7 cellular contexts compared by ENCODE assay signal in genomic region chr5:43007246-43007910, GRCh38. TPM values are rescaled to one million over a fixed set of nuclear protein-coding genes. Genes with fewer than 3 reads are reported as not detected.
DNase-seq lines count a peak whose midpoint lies in the region; ATAC-seq and TF ChIP-seq lines count a peak whose summit lies in the region.

No MANE protein-coding gene starts in this region.

- no peaks in the 10 kb centered on the region for H3K27me3 Mint-ChIP-seq in chondrocyte (ENCODE audit: low read depth)

- TF ChIP-seq CTCF in chondrocyte (IDR thresholded peaks at IDR 0.05) = no peak

- intact Hi-C loops in left colon (cut with DNase I, micrococcal nuclease) = no loop called here

- H3K9me3 Mint-ChIP-seq in chondrocyte (ENCODE audit: low read depth) = no peaks in the 10 kb centered on the region

- H3K4me1 Mint-ChIP-seq in chondrocyte (ENCODE audit: low read depth) = peaks cover 24% of the 10 kb centered on the region

- ATAC-seq in GM18520 (IDR thresholded peaks at IDR 0.05; ENCODE audit: unreplicated experiment) (peak; percentile 15), HG03196 (IDR thresholded peaks at IDR 0.05; ENCODE audit: unreplicated experiment) (peak; percentile 32), left colon (peak; percentile 71)
- ATAC-seq in activated CD4-positive, CD25-positive, alpha-beta regulatory T cell treated with anti-CD3 and anti-CD28 coated beads, Interleukin-2, amount 50 U/mL, for 24 hours = peak; percentile 13 to 15

- H3K4me3 Mint-ChIP-seq in chondrocyte (ENCODE audit: unreplicated experiment) = peak overlapping the region; percentile 79

- H3K27ac Mint-ChIP-seq in chondrocyte (ENCODE audit: unreplicated experiment) = peak overlapping the region; percentile 96

- no peaks in the 10 kb centered on the region for H3K36me3 Mint-ChIP-seq in chondrocyte (ENCODE audit: low read depth)

- peak; percentile 85 to 86 for DNase-seq in NCI-H446 (lab: John Stamatoyannopoulos, UW)
- no peak for DNase-seq in chondrocyte (ENCODE audit: low spot score)
- peak; percentile 85 to 86 for DNase-seq in left colon
- DNase-seq in stimulated activated CD4-positive, alpha-beta T cell treated with anti-CD3 and anti-CD28 coated beads, Interleukin-15, amount 100 ng/mL, for 48 hours (ENCODE audit: low read depth in 2 of 2) = peak; percentile 47 to 62

RNA-seq across cellular contexts. Expression of gene ANXA2R, which starts 32.7 kb away (rescaled TPM):
- 1.2 to 3.5 TPM (median 1.7 TPM) in 3 replicates for total RNA-seq in chondrocyte
- 1 to 10 TPM; 1.0 to 1.3 TPM for total RNA-seq in left colon

Comparison
In these comparisons a context has a peak if more than half of its experiments do, and no peak if none do; other contexts are left out.
1. ATAC-seq: peak in every context shown above with its lines; median percentile 71 in left colon; 32 in HG03196; 15 in GM18520; 14 in activated CD4-positive, CD25-positive, alpha-beta regulatory T cell treated with anti-CD3 and anti-CD28 coated beads, Interleukin-2, amount 50 U/mL, for 24 hours.